30 cellular contexts compared by ENCODE assay signal in genomic region chr17:83176956-83177583, GRCh38.
A peak's percentile ranks its signal among the peaks of the same experiment; 100 is the strongest.
DNase-seq lines count a peak whose midpoint lies in the region.
"Had no signal": no experiment of that assay in that cellular context is flagged by ENCODE, and none has a peak within 500 bp of the region (broad histone marks: within the 10 kb centered on the region; RNA-seq: fewer than 3 reads in every experiment).

No MANE protein-coding gene starts in this region.

- no peak overlapping the region for H4K12ac ChIP-seq in trophoblast cell (ENCODE audit: low read depth, low read length)

- H3K4me2 ChIP-seq in trophoblast cell (ENCODE audit: low read length), result no peak overlapping the region
- H3K4me2 ChIP-seq: PC-9 had no signal

- H2BK120ac ChIP-seq in trophoblast cell (ENCODE audit: insufficient read depth, low read length, poor library complexity), result no peak overlapping the region

- H3K9me3 ChIP-seq in trophoblast cell (ENCODE audit: insufficient read depth, low read depth, low read length), result peaks cover 68% of the 10 kb centered on the region
- H3K9me3 ChIP-seq: BLaER1, neutrophil, transverse colon had no signal

- no peaks in the 10 kb centered on the region for H3K4me1 Mint-ChIP-seq in activated naive CD4-positive, alpha-beta T cell treated with anti-CD3 and anti-CD28 coated beads for 36 hours (ENCODE audit: low read depth)
- H3K4me1 Mint-ChIP-seq in activated naive CD4-positive, alpha-beta T cell treated with anti-CD3 and anti-CD28 coated beads, Interleukin-2, amount 10 ng/mL, durations not matched to agents 7 days and 5 days, result no peaks in the 10 kb centered on the region

- H3K4ac ChIP-seq in trophoblast cell (ENCODE audit: low read depth, low read length), result no peak overlapping the region

- no peaks in the 10 kb centered on the region for H3K36me3 Mint-ChIP-seq in activated naive CD4-positive, alpha-beta T cell treated with anti-CD3 and anti-CD28 coated beads for 36 hours (ENCODE audit: low read depth)
- H3K36me3 Mint-ChIP-seq in activated naive CD4-positive, alpha-beta T cell treated with anti-CD3 and anti-CD28 coated beads, Interleukin-2, amount 10 ng/mL, durations not matched to agents 7 days and 5 days, result no peaks in the 10 kb centered on the region
- H3K36me3 Mint-ChIP-seq: memory B cell had no signal

- H3K4me3 Mint-ChIP-seq in activated naive CD4-positive, alpha-beta T cell treated with anti-CD3 and anti-CD28 coated beads for 36 hours, result no peak overlapping the region
- no peak overlapping the region for H3K4me3 Mint-ChIP-seq in activated naive CD4-positive, alpha-beta T cell treated with anti-CD3 and anti-CD28 coated beads, Interleukin-2, amount 10 ng/mL, durations not matched to agents 7 days and 5 days
- H3K4me3 Mint-ChIP-seq: memory B cell; T-helper 2 cell treated with Interferon-gamma antibody and Interleukin-4, amounts not matched to agents 5 μg/mL and 100 μg/mL, for 36 hours had no signal

- WGBS in trophoblast cell (ENCODE audit: extremely low coverage, insufficient coverage, insufficient read length), result no CpG with 5 or more reads among the region's 13 CpGs

- peak overlapping the region; percentile 54 for H3K4me3 ChIP-seq in trophoblast cell (ENCODE audit: low read depth, low read length)
- H3K4me3 ChIP-seq: BLaER1, PC-9, transverse colon had no signal

- H2BK5ac ChIP-seq in trophoblast cell (ENCODE audit: low read depth, low read length, poor library complexity), result no peak overlapping the region

- H3K14ac ChIP-seq in trophoblast cell (ENCODE audit: low read length), result no peak overlapping the region

- H3K36me3 ChIP-seq in trophoblast cell (ENCODE audit: control insufficient read depth in 1 of 2, insufficient read depth in 2 of 2, low read length in 2 of 2), result no peaks in the 10 kb centered on the region
- H3K36me3 ChIP-seq: BLaER1, neutrophil, transverse colon had no signal

- no peaks in the 10 kb centered on the region for H3K27me3 ChIP-seq in trophoblast cell (ENCODE audit: insufficient read depth, low read length)
- H3K27me3 ChIP-seq: BLaER1, neutrophil, transverse colon had no signal

- intact Hi-C loops in activated naive CD4-positive, alpha-beta T cell treated with anti-CD3 and anti-CD28 coated beads for 36 hours (cut with micrococcal nuclease), result no loop called here

- H3K9ac ChIP-seq in trophoblast cell (ENCODE audit: low read length), result no peak overlapping the region
- H3K9ac ChIP-seq: BLaER1 had no signal

- H4K8ac ChIP-seq in trophoblast cell (ENCODE audit: low read depth, low read length), result no peak overlapping the region

- H3K27ac Mint-ChIP-seq in activated naive CD4-positive, alpha-beta T cell treated with anti-CD3 and anti-CD28 coated beads for 36 hours, result no peak overlapping the region
- H3K27ac Mint-ChIP-seq in activated naive CD4-positive, alpha-beta T cell treated with anti-CD3 and anti-CD28 coated beads, Interleukin-2, amount 10 ng/mL, durations not matched to agents 7 days and 5 days, result no peak overlapping the region
- H3K27ac Mint-ChIP-seq: memory B cell; T-helper 2 cell treated with Interferon-gamma antibody and Interleukin-4, amounts not matched to agents 5 μg/mL and 100 μg/mL, for 36 hours had no signal

- no peak overlapping the region for H2AK5ac ChIP-seq in trophoblast cell (ENCODE audit: low read length)

- CTCF ChIA-PET in activated naive CD4-positive, alpha-beta T cell treated with anti-CD3 and anti-CD28 coated beads for 36 hours (lab: Charles Lee), result no interaction called here
- CTCF ChIA-PET in activated naive CD4-positive, alpha-beta T cell treated with anti-CD3 and anti-CD28 coated beads, Interleukin-2, amount 10 ng/mL, durations not matched to agents 7 days and 5 days (lab: Charles Lee), result no interaction called here

- no peak overlapping the region for H2AFZ ChIP-seq in trophoblast cell (ENCODE audit: insufficient read depth, low read length, poor library complexity)
- H2AFZ ChIP-seq: PC-9 had no signal

- no peak overlapping the region for H3K27ac ChIP-seq in trophoblast cell (ENCODE audit: low read depth, low read length)
- H3K27ac ChIP-seq: BLaER1, epithelial cell of prostate, neutrophil, PC-9, transverse colon had no signal

- no peaks in the 10 kb centered on the region for H3K79me1 ChIP-seq in trophoblast cell (ENCODE audit: low read length)

- no peak overlapping the region for H4K91ac ChIP-seq in trophoblast cell (ENCODE audit: low read depth, low read length)

- no peaks in the 10 kb centered on the region for H3K27me3 Mint-ChIP-seq in activated naive CD4-positive, alpha-beta T cell treated with anti-CD3 and anti-CD28 coated beads for 36 hours (ENCODE audit: low read depth)
- H3K27me3 Mint-ChIP-seq in activated naive CD4-positive, alpha-beta T cell treated with anti-CD3 and anti-CD28 coated beads, Interleukin-2, amount 10 ng/mL, durations not matched to agents 7 days and 5 days, result peaks cover 11% of the 10 kb centered on the region

- no peaks in the 10 kb centered on the region for H3K79me2 ChIP-seq in trophoblast cell (ENCODE audit: control insufficient read depth, insufficient read depth, low read length, poor library complexity)

- no peaks in the 10 kb centered on the region for H3K4me1 ChIP-seq in trophoblast cell (ENCODE audit: control insufficient read depth in 1 of 2, insufficient read depth in 2 of 2, low read length in 2 of 2)
- H3K4me1 ChIP-seq: transverse colon had no signal

- no peaks in the 10 kb centered on the region for H3K9me3 Mint-ChIP-seq in activated naive CD4-positive, alpha-beta T cell treated with anti-CD3 and anti-CD28 coated beads for 36 hours
- no peaks in the 10 kb centered on the region for H3K9me3 Mint-ChIP-seq in activated naive CD4-positive, alpha-beta T cell treated with anti-CD3 and anti-CD28 coated beads, Interleukin-2, amount 10 ng/mL, durations not matched to agents 7 days and 5 days
- H3K9me3 Mint-ChIP-seq: memory B cell; T-helper 2 cell treated with Interferon-gamma antibody and Interleukin-4, amounts not matched to agents 5 μg/mL and 100 μg/mL, for 36 hours had no signal

- no peak overlapping the region for H3K18ac ChIP-seq in trophoblast cell (ENCODE audit: low read length)

- peak; percentile 2 for DNase-seq in activated naive CD4-positive, alpha-beta T cell treated with anti-CD3 and anti-CD28 coated beads for 36 hours
- DNase-seq in activated naive CD4-positive, alpha-beta T cell treated with anti-CD3 and anti-CD28 coated beads, Interleukin-2, amount 10 ng/mL, durations not matched to agents 7 days and 5 days, result no peak
- DNase-seq in D341Med (ENCODE audit: low spot score), result peak; percentile 41
- DNase-seq in ecto neural progenitor cell (ENCODE audit: low spot score), result peak; percentile 43
- DNase-seq in trophoblast cell, result no peak
- DNase-seq in cerebellar nuclear complex (lab: John Stamatoyannopoulos, UW), result no peak
- no peak for DNase-seq in HuH-7.5 (ENCODE audit: low spot score)
- no peak for DNase-seq in NCI-H1105 (lab: John Stamatoyannopoulos, UW)
- DNase-seq: activated CD4-positive, alpha-beta T cell treated with anti-CD3 and anti-CD28 coated beads, Interleukin-2, amount 50 U/mL, for 1 hour; activated T-cell treated with anti-CD3 and anti-CD28 coated beads for 4 hours; COR-L47; DMS79; effector CD8-positive, alpha-beta T cell; GDM1; H7; kidney glomerular epithelial cell; NCI-H1092 treated with DMSO at 0.1 percent for 48 hours; NCI-H187 treated with DMSO at 0.1 percent for 48 hours; NCI-H2171 treated with DMSO at 0.1 percent for 48 hours; NCI-H524; PC-9; Right ventricle myocardium superior; small intestine; stimulated activated CD4-positive, alpha-beta T cell treated with anti-CD3 and anti-CD28 coated beads, Interleukin-1b, Interleukin-23, amount 100 ng/mL, for 48 hours; transverse colon had no signal

- H3K23ac ChIP-seq in trophoblast cell (ENCODE audit: low read length), result no peak overlapping the region

- H2BK12ac ChIP-seq in trophoblast cell (ENCODE audit: low read length), result no peak overlapping the region

Comparison
In these comparisons a context has a peak if more than half of its experiments do, and no peak if none do; other contexts are left out.
1. DNase-seq: peak in activated naive CD4-positive, alpha-beta T cell treated with anti-CD3 and anti-CD28 coated beads for 36 hours (single experiment), D341Med (single experiment) and ecto neural progenitor cell (single experiment); none in activated naive CD4-positive, alpha-beta T cell treated with anti-CD3 and anti-CD28 coated beads, Interleukin-2, amount 10 ng/mL, durations not matched to agents 7 days and 5 days (single experiment), trophoblast cell (0 of 2), cerebellar nuclear complex (0 of 2), HuH-7.5 (single experiment) and NCI-H1105 (single experiment).